Comparison of ENCODE assay signal across 24 cellular contexts in the genomic region with DNA sequence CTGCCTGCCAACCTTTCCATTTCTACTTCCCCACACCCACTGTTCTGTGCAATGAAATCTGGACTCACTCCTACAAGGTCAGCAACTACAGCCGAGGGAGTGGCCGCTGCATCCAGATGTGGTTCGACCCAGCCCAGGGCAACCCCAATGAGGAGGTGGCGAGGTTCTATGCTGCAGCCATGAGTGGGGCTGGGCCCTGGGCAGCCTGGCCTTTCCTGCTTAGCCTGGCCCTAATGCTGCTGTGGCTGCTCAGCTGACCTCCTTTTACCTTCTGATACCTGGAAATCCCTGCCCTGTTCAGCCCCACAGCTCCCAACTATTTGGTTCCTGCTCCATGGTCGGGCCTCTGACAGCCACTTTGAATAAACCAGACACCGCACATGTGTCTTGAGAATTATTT. TPM values are rescaled to one million over a fixed set of nuclear protein-coding genes. Genes with fewer than 3 reads are reported as not detected.
"Had no signal": no experiment of that assay in that cellular context is flagged by ENCODE, and none has a peak within 500 bp of the region (broad histone marks: within the 10 kb centered on the region; RNA-seq: fewer than 3 reads in every experiment).

No MANE protein-coding gene starts in this region.

- H3K36me3 Mint-ChIP-seq: activated naive CD8-positive, alpha-beta T cell; brain had no signal

- DNase-seq: activated CD4-positive, alpha-beta T cell treated with anti-CD3 and anti-CD28 coated beads for 48 hours; activated CD4-positive, alpha-beta T cell treated with anti-CD3 and anti-CD28 coated beads, Interleukin-2, amount 50 U/mL, for 4 hours; activated CD8-positive, alpha-beta T cell treated with anti-CD3 and anti-CD28 coated beads, Interleukin-2, amount 10 ng/mL, durations not matched to agents 7 days and 5 days; activated naive CD4-positive, alpha-beta T cell treated with Interleukin-2 at 50 U/mL for 16 hours; activated T-cell treated with anti-CD3 and anti-CD28 coated beads, Interleukin-2, amount 50 U/mL, for 72 hours; amygdala; NCI-H1092; NCI-H1930; NCI-H226; NCI-H82; Right ventricle myocardium superior; SJCRH30; SK-N-SH; T-helper 1 cell had no signal

- H3K9me3 ChIP-seq: Peyer's patch, SJCRH30, SK-N-SH had no signal

- H3K27me3 ChIP-seq: Peyer's patch, SJCRH30 had no signal

- H3K4me3 Mint-ChIP-seq: activated CD8-positive, alpha-beta T cell treated with anti-CD3 and anti-CD28 coated beads, Interleukin-2, amount 10 ng/mL, durations not matched to agents 7 days and 5 days; activated naive CD8-positive, alpha-beta T cell; activated T-cell treated with anti-CD3 and anti-CD28 coated beads, Interleukin-2, amount 50 U/mL, for 72 hours; brain; central memory CD8-positive, alpha-beta T cell had no signal

- H3K4me3 ChIP-seq: Peyer's patch, SJCRH30 had no signal

- H3K4me1 Mint-ChIP-seq: central memory CD8-positive, alpha-beta T cell had no signal

- H3K27ac Mint-ChIP-seq: activated CD8-positive, alpha-beta T cell treated with anti-CD3 and anti-CD28 coated beads, Interleukin-2, amount 10 ng/mL, durations not matched to agents 7 days and 5 days; activated naive CD8-positive, alpha-beta T cell; activated T-cell treated with anti-CD3 and anti-CD28 coated beads, Interleukin-2, amount 50 U/mL, for 72 hours; brain had no signal

- H3K27me3 Mint-ChIP-seq: activated naive CD8-positive, alpha-beta T cell; central memory CD8-positive, alpha-beta T cell had no signal

- H3K9me3 Mint-ChIP-seq: activated T-cell treated with anti-CD3 and anti-CD28 coated beads, Interleukin-2, amount 50 U/mL, for 72 hours; brain; central memory CD8-positive, alpha-beta T cell had no signal

- H3K36me3 ChIP-seq: Peyer's patch, SJCRH30 had no signal

- H3K27ac ChIP-seq: KMS-11, Peyer's patch, RWPE1, SJCRH30 had no signal

RNA-seq across cellular contexts. Expression of a gene that starts 4.0 kb away (rescaled TPM):
- total RNA-seq: activated CD8-positive, alpha-beta T cell treated with anti-CD3 and anti-CD28 coated beads, Interleukin-2, amount 10 ng/mL, durations not matched to agents 7 days and 5 days; activated T-cell treated with anti-CD3 and anti-CD28 coated beads, Interleukin-2, amount 50 U/mL, for 72 hours; NCI-H460; Peyer's patch; T-helper 2 cell treated with Interferon-gamma antibody and Interleukin-4, amounts not matched to agents 100 ng/mL and 5 ng/mL, for 36 hours had no signal

RNA-seq across cellular contexts. Expression of a gene that starts 20.7 kb away (rescaled TPM):
- total RNA-seq: activated CD8-positive, alpha-beta T cell treated with anti-CD3 and anti-CD28 coated beads, Interleukin-2, amount 10 ng/mL, durations not matched to agents 7 days and 5 days; activated T-cell treated with anti-CD3 and anti-CD28 coated beads, Interleukin-2, amount 50 U/mL, for 72 hours; astrocyte; MCF 10A; NCI-H460; SJCRH30; T-helper 2 cell treated with Interferon-gamma antibody and Interleukin-4, amounts not matched to agents 100 ng/mL and 5 ng/mL, for 36 hours had no signal

RNA-seq across cellular contexts. Expression of a gene that starts 48.1 kb away (rescaled TPM):
- total RNA-seq: activated CD8-positive, alpha-beta T cell treated with anti-CD3 and anti-CD28 coated beads, Interleukin-2, amount 10 ng/mL, durations not matched to agents 7 days and 5 days; activated T-cell treated with anti-CD3 and anti-CD28 coated beads, Interleukin-2, amount 50 U/mL, for 72 hours; astrocyte; MCF 10A; NCI-H460; Peyer's patch; Right ventricle myocardium superior; SJCRH30; T-helper 2 cell treated with Interferon-gamma antibody and Interleukin-4, amounts not matched to agents 100 ng/mL and 5 ng/mL, for 36 hours had no signal
